9 cellular contexts compared by ENCODE assay signal in genomic region chr20:64084209-64085152, GRCh38. TPM values are rescaled to one million over a fixed set of nuclear protein-coding genes. Genes with fewer than 3 reads are reported as not detected.
DNase-seq lines count a peak whose midpoint lies in the region; ATAC-seq and TF ChIP-seq lines count a peak whose summit lies in the region.
"Had no signal": no experiment of that assay in that cellular context is flagged by ENCODE, and none has a peak within 500 bp of the region (broad histone marks: within the 10 kb centered on the region; RNA-seq: fewer than 3 reads in every experiment).

A gene with protein sequence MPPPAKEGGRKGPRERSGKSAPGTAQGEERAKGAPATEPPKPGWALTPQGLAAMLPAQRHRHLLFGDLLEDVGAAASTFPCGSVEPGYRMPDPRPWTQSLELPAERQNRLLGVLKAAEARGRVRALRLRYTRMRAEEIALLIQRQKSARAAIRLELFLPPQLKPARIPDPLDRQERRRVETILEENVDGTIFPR (minus strand): TSS chr20:64084398. CDS start chr20:64084219, 179 bp downstream.

- TF ChIP-seq CTCF in right atrium auricular region (IDR thresholded peaks at IDR 0.05) = no peak
- no peak for TF ChIP-seq CTCF in spleen (IDR thresholded peaks at IDR 0.05 in 8 of 11, conservative IDR thresholded peaks at IDR 0.05 in 3 of 11)

- 9 to 10% (median 9%) methylated on average over 15 to 52 of the region's 52 CpGs for WGBS in spleen, 5 donors

- peaks cover 0 to 7% of the 10 kb centered on the region in 2 donors for H3K27me3 ChIP-seq in right atrium auricular region
- peaks cover 0 to 33% (median 17%) of the 10 kb centered on the region in 7 donors for H3K27me3 ChIP-seq in spleen (replicated peaks in 1 of 7)

- ATAC-seq in GM18909 (IDR thresholded peaks at IDR 0.05; ENCODE audit: poor library complexity, unreplicated experiment) = no peak
- ATAC-seq in GM19328 (IDR thresholded peaks at IDR 0.05; ENCODE audit: unreplicated experiment) = no peak

- H3K27ac ChIP-seq in right atrium auricular region = no peak within 1 kb of the TSS
- H3K27ac ChIP-seq in spleen = peak within 1 kb of the TSS in 3 of 8 donors; percentile 47 to 93 (median 62)
- H3K27ac ChIP-seq: C4-2B had no signal

- H3K4me3 ChIP-seq in right atrium auricular region (peak within 1 kb of the TSS; percentile 50 to 68), spleen (peak within 1 kb of the TSS; percentile 22 to 88 (median 60))

- H3K36me3 ChIP-seq in right atrium auricular region (no peaks in the 10 kb centered on the region), spleen (no peaks in the 10 kb centered on the region)

- intact Hi-C loops in spleen (cut with DNase I; ENCODE audit: low total_unique reads) = loop anchor here (5.0 kb wide), 1 partner anchor 38 kb away; no protein-coding TSS in a partner anchor

- DNase-seq in NCI-H748 (lab: John Stamatoyannopoulos, UW; ENCODE audit: unreplicated experiment) = peak; percentile 59
- DNase-seq in NCI-H748 treated with DMSO at 0.1 percent for 48 hours (lab: John Stamatoyannopoulos, UW) = no peak
- DNase-seq in SW480 (ENCODE audit: low spot score) = peak; percentile 66
- DNase-seq in right atrium auricular region (ENCODE audit: low spot score) = no peak
- DNase-seq in spleen = no peak
- DNase-seq in putamen (ENCODE audit: low spot score) = no peak

- H3K4me1 ChIP-seq in right atrium auricular region (peaks cover 0 to 39% of the 10 kb centered on the region in 2 donors), spleen (peaks cover 11 to 51% (median 48%) of the 10 kb centered on the region in 6 donors)

- no peak for TF ChIP-seq POLR2A in spleen (IDR thresholded peaks at IDR 0.05)

- H3K9me3 ChIP-seq in right atrium auricular region (no peaks in the 10 kb centered on the region), spleen (peaks cover 0 to 9% (median 5%) of the 10 kb centered on the region in 8 donors)

RNA-seq across cellular contexts. Expression of the gene that starts here (rescaled TPM):
- total RNA-seq in right atrium auricular region = not detected
- total RNA-seq in spleen = under 1 TPM in 1 of 7 donors, not detected in 6; 0.66 TPM
- under 1 TPM; 0.26 to 0.53 (median 0.48) TPM for polyA plus RNA-seq in spleen

Comparison
In these comparisons a context has a peak if more than half of its experiments do, and no peak if none do; other contexts are left out.
1. DNase-seq: peak in NCI-H748 (single experiment) and SW480 (single experiment); none in NCI-H748 treated with DMSO at 0.1 percent for 48 hours (single experiment), right atrium auricular region (single experiment), spleen (single experiment) and putamen (single experiment).